ENCODE assay signal across 8 cellular contexts in genomic region chr1:173430707-173431662, GRCh38. TPM values are rescaled to one million over a fixed set of nuclear protein-coding genes. Genes with fewer than 3 reads are reported as not detected.
DNase-seq lines count a peak whose midpoint lies in the region; ATAC-seq and TF ChIP-seq lines count a peak whose summit lies in the region.

No MANE protein-coding gene starts in this region.

- ATAC-seq in GM21723 (IDR thresholded peaks at IDR 0.05; ENCODE audit: unreplicated experiment) = peak; percentile 53

- 11 to 13% methylated on average over 6 of the region's 6 CpGs for WGBS in testis, 2 donors

- no peaks in the 10 kb centered on the region for H3K79me2 ChIP-seq in osteoblast (ENCODE audit: insufficient read depth, low read length)

- H4K20me1 ChIP-seq in osteoblast (ENCODE audit: insufficient read depth, low read length) = no peaks in the 10 kb centered on the region

- no peaks in the 10 kb centered on the region for H3K9me3 ChIP-seq in CD4-positive, alpha-beta memory T cell (ENCODE audit: control insufficient read depth in 1 of 2, low read length in 2 of 2)
- H3K9me3 ChIP-seq in SJCRH30 (replicated peaks) (no peaks in the 10 kb centered on the region), osteoblast (ENCODE audit: low read depth, low read length) (no peaks in the 10 kb centered on the region), testis (no peaks in the 10 kb centered on the region)

- H3K4me2 ChIP-seq in osteoblast (ENCODE audit: insufficient read depth, low read length) = peak overlapping the region; percentile 96

- no peak overlapping the region for H3K4me3 ChIP-seq in CD4-positive, alpha-beta memory T cell (ENCODE audit: low read length in 2 of 2)
- H3K4me3 ChIP-seq in NB4 (ENCODE audit: low read depth, low read length) (no peak overlapping the region), SJCRH30 (no peak overlapping the region; the same call in 1 of the 2 replicates), osteoblast (ENCODE audit: insufficient read depth, low read length) (no peak overlapping the region), testis (no peak overlapping the region)

- POLR2A ChIA-PET in CD4-positive, alpha-beta memory T cell (lab: Charles Lee; ENCODE audit: partially characterized antibody) = interaction anchor here (0.8 to 3.5 kb wide), 4 partner anchors 45 to 438 kb away, joined by 4 to 28 read pairs (median 10); partner anchors contain the start of genes CENPL, DARS2, GAS5 and KLHL20

- H3K4me1 ChIP-seq in CD4-positive, alpha-beta memory T cell (ENCODE audit: insufficient read depth, low read length) = peaks cover 17% of the 10 kb centered on the region
- H3K4me1 ChIP-seq in SJCRH30 = no peaks in the 10 kb centered on the region; the same call in 1 of the 2 replicates
- H3K4me1 ChIP-seq in osteoblast (ENCODE audit: insufficient read depth, low read length) = peaks cover 26% of the 10 kb centered on the region
- H3K4me1 ChIP-seq in testis = peaks cover 17% of the 10 kb centered on the region

- TF ChIP-seq POLR2A in NB4 (IDR thresholded peaks at IDR 0.05; ENCODE audit: extremely low read depth, insufficient read length) (no peak), testis (IDR thresholded peaks at IDR 0.05) (no peak)

- no peaks in the 10 kb centered on the region for H3K36me3 ChIP-seq in CD4-positive, alpha-beta memory T cell (ENCODE audit: insufficient read depth, low read length)
- H3K36me3 ChIP-seq in SJCRH30 (no peaks in the 10 kb centered on the region), osteoblast (ENCODE audit: insufficient read depth, low read length) (no peaks in the 10 kb centered on the region), testis (ENCODE audit: low read depth, missing control alignments) (no peaks in the 10 kb centered on the region)

- peak; percentile 76 to 87 (median 81) for DNase-seq in CD4-positive, alpha-beta memory T cell
- DNase-seq in NB4 (ENCODE audit: low read depth) = peak; percentile 86
- peak; percentile 80 to 95 for DNase-seq in SJCRH30
- DNase-seq in activated gamma-delta T cell treated with anti-CD3 and anti-CD28 coated beads, Interleukin-2, amount 50 U/mL, for 16 hours (ENCODE audit: low read depth) = peak; percentile 86
- peak; percentile 87 for DNase-seq in glomerular visceral epithelial cell (ENCODE audit: extremely low spot score)
- DNase-seq in osteoblast (ENCODE audit: insufficient read length, low spot score, missing footprints) = no peak
- peak; percentile 97 for DNase-seq in testis

- H3K27ac ChIP-seq in CD4-positive, alpha-beta memory T cell (ENCODE audit: low read depth, low read length) = no peak overlapping the region
- H3K27ac ChIP-seq in SJCRH30 (no peak overlapping the region; the same call in 1 of the 2 replicates), osteoblast (ENCODE audit: low read depth, low read length) (peak overlapping the region; percentile 87), testis (peak overlapping the region in 1 of 2 donors; percentile 86)

- peaks cover 16 to 26% (median 16%) of the 10 kb centered on the region in 4 donors for H3K4me1 Mint-ChIP-seq in CD4-positive, alpha-beta memory T cell

- intact Hi-C loops in CD4-positive, alpha-beta memory T cell (cut with micrococcal nuclease) = loop anchor here (1.0 to 10.0 kb wide), 8 partner anchors 45 to 786 kb away; partner anchors contain the start of gene ZBTB37
- intact Hi-C loops in testis (cut with DNase I; ENCODE audit: low total_unique reads) = no loop called here

- peak overlapping the region in 4 of 7 donors; percentile 52 to 66 (median 52) for H3K27ac Mint-ChIP-seq in CD4-positive, alpha-beta memory T cell

- H3K27me3 Mint-ChIP-seq in CD4-positive, alpha-beta memory T cell = no peaks in the 10 kb centered on the region

- no peaks in the 10 kb centered on the region for H3K9me3 Mint-ChIP-seq in CD4-positive, alpha-beta memory T cell

- no peaks in the 10 kb centered on the region for H3K36me3 Mint-ChIP-seq in CD4-positive, alpha-beta memory T cell

- H3K4me3 Mint-ChIP-seq in CD4-positive, alpha-beta memory T cell = no peak overlapping the region

- CTCF ChIA-PET in CD4-positive, alpha-beta memory T cell (lab: Charles Lee; ENCODE audit: partially characterized antibody) = interaction anchor here (0.5 to 6.5 kb wide), 33 partner anchors 8 to 791 kb away, joined by 3 to 70 read pairs (median 4); partner anchors contain the start of genes CENPL, DARS2, KLHL20 and PRDX6

- H3K27me3 ChIP-seq in CD4-positive, alpha-beta memory T cell (ENCODE audit: insufficient read depth, low read length) = no peaks in the 10 kb centered on the region
- no peaks in the 10 kb centered on the region for H3K27me3 ChIP-seq in SJCRH30
- no peaks in the 10 kb centered on the region for H3K27me3 ChIP-seq in osteoblast (ENCODE audit: insufficient read depth, low read length)
- H3K27me3 ChIP-seq in testis = no peaks in the 10 kb centered on the region

- peak overlapping the region; percentile 33 for H2AFZ ChIP-seq in osteoblast (ENCODE audit: low read length)

- peak; percentile 80 for TF ChIP-seq CTCF in NB4 (IDR thresholded peaks at IDR 0.05; ENCODE audit: low read depth, low read length)
- TF ChIP-seq CTCF in osteoblast (IDR thresholded peaks at IDR 0.05; ENCODE audit: extremely low read depth, low read depth, low read length) = peak; percentile 96
- peak; percentile 68 to 88 (median 71) for TF ChIP-seq CTCF in testis (IDR thresholded peaks at IDR 0.05)

RNA-seq across cellular contexts. Expression of gene PRDX6, which starts 46.1 kb away (rescaled TPM):
- 10 to 100 TPM; 69.9 to 74.8 TPM for total RNA-seq in CD4-positive, alpha-beta memory T cell
- 100 to 1,000 TPM in 1 of 2 donors, 10 to 100 TPM in 1; 88.5 to 112 TPM for polyA plus RNA-seq in CD4-positive, alpha-beta memory T cell
- total RNA-seq in SJCRH30 (2014; rRNA removed; shearing (Covaris generic)) = 259 and 265 TPM in 2 replicates
- total RNA-seq in osteoblast (140 and 142 TPM in 2 replicates), testis (100 to 1,000 TPM; 376 to 458 TPM)
- polyA plus RNA-seq in testis (ENCODE audit: insufficient read depth, low read depth, low replicate concordance) = 385 TPM
